Comparison of ENCODE assay signal across 21 cellular contexts in the genomic region with DNA sequence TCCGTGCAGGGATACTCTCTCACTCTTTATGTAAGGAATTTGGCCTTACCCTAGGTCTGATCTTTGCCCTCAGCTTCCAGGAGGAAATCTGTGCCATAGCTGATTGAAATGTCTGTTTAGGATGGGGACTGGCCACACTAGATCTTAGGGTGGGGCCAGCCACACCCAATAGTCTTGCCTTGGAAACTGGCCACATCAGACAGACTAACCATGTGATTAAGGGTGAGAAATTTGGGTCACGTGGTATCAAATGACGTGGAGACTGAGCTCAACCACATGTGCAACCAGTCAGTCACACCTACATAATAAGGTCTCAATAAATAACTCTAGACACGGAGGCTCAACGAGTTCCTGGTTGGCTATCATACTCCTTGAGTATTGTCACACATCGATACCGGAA.
"Had no signal": no experiment of that assay in that cellular context is flagged by ENCODE, and none has a peak within 500 bp of the region (broad histone marks: within the 10 kb centered on the region; RNA-seq: fewer than 3 reads in every experiment).

No MANE protein-coding gene starts in this region.

- DNase-seq: activated B cell treated with CpG ODN at 0.5 μM for 24 hours; activated CD4-positive, alpha-beta memory T cell treated with anti-CD3 and anti-CD28 coated beads for 36 hours; activated CD4-positive, alpha-beta T cell treated with anti-CD3 and anti-CD28 coated beads for 4 hours; activated gamma-delta T cell treated with Interleukin-2 at 50 U/mL for 16 hours; activated T-cell treated with anti-CD3 and anti-CD28 coated beads for 4 hours; adrenal gland; dorsolateral prefrontal cortex; endodermal cell; gastrocnemius medialis; head of caudate nucleus; left lung; mammary epithelial cell; occipital lobe; posterior cingulate gyrus; stimulated activated CD4-positive, alpha-beta T cell treated with anti-CD3 and anti-CD28 coated beads, Interleukin-2, amount 100 ng/mL, for 24 hours; stimulated activated naive CD8-positive, alpha-beta T cell treated with anti-CD3 and anti-CD28 coated beads, Interleukin-15, Interleukin-2, amounts not matched to agents 100 U/mL and 50 U/mL, for 24 hours; substantia nigra; transverse colon; uterus had no signal

- ATAC-seq: activated naive CD4-positive, alpha-beta T cell treated with anti-CD3 and anti-CD28 coated beads, Interleukin-2, amount 50 U/mL, for 72 hours; gastrocnemius medialis; left lung; stimulated activated naive CD8-positive, alpha-beta T cell treated with anti-CD3 and anti-CD28 coated beads, Interleukin-15, Interleukin-2, amounts not matched to agents 100 U/mL and 50 U/mL, for 24 hours had no signal

- FAIRE-seq: keratinocyte had no signal

- H3K27me3 ChIP-seq: adrenal gland, dorsolateral prefrontal cortex, gastrocnemius medialis, left lung, transverse colon, uterus had no signal

- H3K4me3 ChIP-seq: adrenal gland, dorsolateral prefrontal cortex, gastrocnemius medialis, left lung, transverse colon, uterus had no signal

- H3K36me3 ChIP-seq: adrenal gland, gastrocnemius medialis, left lung, transverse colon, uterus had no signal
